ENCODE assay signal across 8 cellular contexts in the genomic region with DNA sequence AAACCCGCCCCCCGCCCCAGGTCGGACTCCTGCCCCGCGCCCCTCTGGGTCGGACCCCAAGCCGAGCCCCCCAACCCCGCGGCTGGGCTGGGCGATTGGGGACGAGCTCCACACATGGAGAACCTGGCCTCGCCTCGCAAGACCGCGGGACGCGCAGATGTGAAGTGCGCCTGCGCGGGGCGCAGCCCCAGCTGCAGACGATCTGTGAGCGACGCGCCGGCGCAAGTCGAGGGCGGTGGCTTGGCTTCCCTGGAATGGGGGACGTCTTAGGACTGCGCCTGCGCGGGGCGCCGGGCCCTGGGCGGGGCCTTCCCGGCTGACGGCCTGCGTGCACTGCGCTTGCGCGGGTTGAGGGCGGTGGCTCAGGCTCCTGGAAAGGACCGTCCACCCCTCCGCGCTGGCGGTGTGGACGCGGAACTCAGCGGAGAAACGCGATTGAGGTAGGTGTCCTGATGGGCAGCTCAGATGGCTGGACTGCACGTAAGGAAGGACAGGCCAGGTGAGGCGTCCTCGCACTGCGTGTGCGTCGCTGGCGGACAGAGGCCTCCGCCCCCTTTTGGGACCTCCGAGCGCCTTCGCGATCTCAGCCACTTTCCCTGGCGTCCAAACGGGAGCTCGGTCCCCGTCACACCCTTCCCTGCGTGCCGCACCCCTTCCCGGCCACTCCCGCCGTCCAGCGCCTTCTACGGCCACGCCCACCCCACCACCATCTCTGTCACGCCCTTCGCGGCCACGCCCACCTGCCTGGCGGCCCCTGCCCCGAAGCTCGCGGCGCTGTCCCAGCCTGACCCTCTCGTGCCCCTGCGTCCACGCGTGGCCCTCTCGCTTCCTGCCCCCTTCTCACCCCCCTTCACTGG. TPM values are rescaled to one million over a fixed set of nuclear protein-coding genes. Genes with fewer than 3 reads are reported as not detected.
DNase-seq lines count a peak whose midpoint lies in the region; ATAC-seq and TF ChIP-seq lines count a peak whose summit lies in the region.

A gene (plus strand): TSS at position 351 of the 857 bp plus-strand sequence. CDS start 1,278 bp downstream, outside the sequence.

- H3K4me3 ChIP-seq in HAP-1 (peak within 1 kb of the TSS; percentile 70), MM.1S (ENCODE audit: low read length) (peak within 1 kb of the TSS; percentile 80), fibroblast of the aortic adventitia (ENCODE audit: low read depth, low read length) (peak within 1 kb of the TSS; percentile 100)

- no peaks in the 10 kb centered on the region for H3F3A ChIP-seq in MM.1S (ENCODE audit: insufficient read depth, low read length)

- H3K9me3 Mint-ChIP-seq in nephron, result peaks cover 2% of the 10 kb centered on the region

- peak within 1 kb of the TSS; percentile 98 for H3K4me3 Mint-ChIP-seq in nephron

- DNase-seq in G401 (ENCODE audit: low spot score), result peak; percentile 94
- peak; percentile 90 to 97 for DNase-seq in HAP-1 (ENCODE audit: low spot score in 2 of 2)
- peak; percentile 100 for DNase-seq in MM.1S
- DNase-seq in SHP77 treated with DMSO at 0.1 percent for 48 hours (lab: John Stamatoyannopoulos, UW), result peak; percentile 76
- peak; percentile 99 for DNase-seq in activated effector memory CD4-positive, alpha-beta T cell treated with anti-CD3 and anti-CD28 coated beads, Interleukin-2, amount 50 U/mL, for 16 hours
- peak; percentile 97 for DNase-seq in fibroblast of the aortic adventitia (ENCODE audit: low read depth)
- DNase-seq in stimulated activated naive CD8-positive, alpha-beta T cell treated with anti-CD3 and anti-CD28 coated beads, Interleukin-15, Interleukin-2, amounts not matched to agents 100 U/mL and 50 U/mL, for 24 hours, result peak; percentile 99

- peak within 1 kb of the TSS; percentile 100 for H3K27ac Mint-ChIP-seq in nephron

- TF ChIP-seq CTCF in MM.1S (IDR thresholded peaks at IDR 0.05; ENCODE audit: low read length) (no peak), fibroblast of the aortic adventitia (IDR thresholded peaks at IDR 0.05; ENCODE audit: insufficient read depth, low read length) (no peak), nephron (IDR thresholded peaks at IDR 0.05; ENCODE audit: unreplicated experiment in 3 of 3) (no peak)

- H3K36me3 ChIP-seq in HAP-1 (replicated peaks), result no peaks in the 10 kb centered on the region
- no peaks in the 10 kb centered on the region for H3K36me3 ChIP-seq in MM.1S (replicated peaks; ENCODE audit: insufficient read depth, low read length)

- H3K9me3 ChIP-seq in HAP-1 (no peaks in the 10 kb centered on the region), MM.1S (replicated peaks; ENCODE audit: insufficient read depth, low read length) (no peaks in the 10 kb centered on the region)

- H3K9me2 ChIP-seq in MM.1S (replicated peaks; ENCODE audit: insufficient read depth, low read length), result no peaks in the 10 kb centered on the region

- H3K79me2 ChIP-seq in MM.1S (ENCODE audit: low read length), result 0 out of 2 replicates have a peak, but pooled peaks cover 3% of the 10 kb centered on the region

- H3K36me3 Mint-ChIP-seq in nephron (ENCODE audit: low read depth), result peaks cover 25% of the 10 kb centered on the region

- H3K4me1 ChIP-seq in HAP-1, result peaks cover 26% of the 10 kb centered on the region
- peaks cover 14% of the 10 kb centered on the region for H3K4me1 ChIP-seq in MM.1S (ENCODE audit: low read length)

- peak within 1 kb of the TSS; percentile 71 for H3K27ac ChIP-seq in MM.1S (ENCODE audit: low read length)

- H4K20me1 ChIP-seq in MM.1S (ENCODE audit: insufficient read depth, low read length), result no peaks in the 10 kb centered on the region

- no peaks in the 10 kb centered on the region for H3K27me3 ChIP-seq in HAP-1 (ENCODE audit: low read depth)
- H3K27me3 ChIP-seq in MM.1S (replicated peaks; ENCODE audit: insufficient read depth, low read length), result no peaks in the 10 kb centered on the region

- peak within 1 kb of the TSS; percentile 80 for H3K9ac ChIP-seq in MM.1S (ENCODE audit: low read length)

- in situ Hi-C loops in G401 (cut with HindIII; ENCODE audit: low sequenced_read_pairs), result no loop called here
- in situ Hi-C loops in HAP-1 (cut with MboI; ENCODE audit: low sequenced_read_pairs), result no loop called here

- H3K4me1 Mint-ChIP-seq in nephron, result peaks cover 44% of the 10 kb centered on the region

- H3K4me2 ChIP-seq in MM.1S (ENCODE audit: low read depth, low read length), result peak within 1 kb of the TSS; percentile 98

- peak; percentile 80 for ATAC-seq in stimulated activated naive CD8-positive, alpha-beta T cell treated with anti-CD3 and anti-CD28 coated beads, Interleukin-15, Interleukin-2, amounts not matched to agents 100 U/mL and 50 U/mL, for 24 hours

- no peaks in the 10 kb centered on the region for H3K27me3 Mint-ChIP-seq in nephron (ENCODE audit: low read depth)

- H2AFZ ChIP-seq in MM.1S (ENCODE audit: low read length), result peak within 1 kb of the TSS; percentile 82

RNA-seq across cellular contexts. Expression of the gene that starts here (rescaled TPM):
- total RNA-seq in G401 (2014; rRNA removed; shearing (Covaris generic)), result 84.4 and 112 TPM in 2 replicates
- total RNA-seq in fibroblast of the aortic adventitia (ENCODE audit: low replicate concordance), result 96.6 and 338 TPM in 2 replicates

Comparison
In these comparisons a context has a peak if more than half of its experiments do, and no peak if none do; other contexts are left out.
1. Peak in every context shown above with its lines: DNase-seq, ATAC-seq, H3K4me3 ChIP-seq and H3K27ac ChIP-seq.